Comparison of ENCODE assay signal across 16 cellular contexts in the genomic region with DNA sequence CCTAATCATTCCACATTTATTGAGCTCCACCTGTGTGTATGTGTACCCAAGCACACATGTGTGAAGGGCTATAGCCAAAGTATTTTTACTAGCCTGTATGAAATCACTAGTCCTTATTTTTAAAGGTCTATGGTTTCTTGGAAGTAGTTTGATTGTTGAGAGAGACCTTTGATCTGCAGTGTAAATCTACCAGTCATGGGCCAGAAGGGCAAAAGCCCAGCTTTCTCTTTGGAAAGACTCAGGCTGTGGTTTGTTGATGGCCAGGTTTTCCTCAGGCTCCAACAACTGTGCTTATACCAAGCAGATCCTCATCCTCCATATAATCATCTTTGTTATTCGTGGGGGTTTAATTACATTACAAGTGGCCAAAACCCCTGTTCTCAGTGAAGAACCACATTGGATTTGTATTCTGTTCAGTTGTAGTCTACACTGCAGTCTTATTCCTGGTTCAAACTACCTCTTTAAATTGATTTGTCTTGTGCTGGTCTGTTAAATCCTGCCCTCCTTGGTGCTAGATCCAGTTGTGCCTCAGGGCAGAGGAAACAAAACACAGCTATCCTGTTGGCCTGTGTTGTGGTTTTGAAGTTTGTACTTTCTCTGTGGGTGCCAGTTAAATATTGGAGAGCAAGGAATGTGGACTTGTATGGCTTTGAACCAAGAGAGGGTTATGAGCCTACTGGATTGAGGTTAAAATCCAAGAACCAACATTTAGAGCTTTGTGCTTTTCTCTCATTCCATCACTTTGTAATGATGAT. TPM values are rescaled to one million over a fixed set of nuclear protein-coding genes. Genes with fewer than 3 reads are reported as not detected.
DNase-seq lines count a peak whose midpoint lies in the region; ATAC-seq, FAIRE-seq and TF ChIP-seq lines count a peak whose summit lies in the region.
"Had no signal": no experiment of that assay in that cellular context is flagged by ENCODE, and none has a peak within 500 bp of the region (broad histone marks: within the 10 kb centered on the region; RNA-seq: fewer than 3 reads in every experiment).

No MANE protein-coding gene starts in this region.

- peak; percentile 87 for FAIRE-seq in H54 (lab: Jason Lieb, UNC)
- no peak for FAIRE-seq in small intestine (lab: Jason Lieb, UNC)

- ATAC-seq in left colon: peak; percentile 76
- ATAC-seq in body of pancreas: no peak
- ATAC-seq: HCT116, Right ventricle myocardium inferior had no signal

- peak overlapping the region in 1 of 2 donors; percentile 48 for H3K27ac ChIP-seq in small intestine (ENCODE audit: low read depth in 1 of 2, low read length in 1 of 2)
- H3K27ac ChIP-seq in body of pancreas: no peak overlapping the region
- H3K27ac ChIP-seq: BLaER1, SK-N-MC had no signal

- TF ChIP-seq POLR2A in H54 (IDR thresholded peaks at IDR 0.05; ENCODE audit: low read depth, low read length): no peak
- no peak for TF ChIP-seq POLR2A in body of pancreas (IDR thresholded peaks at IDR 0.05)

- H3K4me1 ChIP-seq in small intestine (ENCODE audit: control insufficient read depth in 2 of 2, insufficient read depth in 1 of 2, low read depth in 1 of 2, low read length in 1 of 2) (peaks cover 0 to 4% of the 10 kb centered on the region in 2 donors), body of pancreas (peaks cover 15% of the 10 kb centered on the region)
- H3K4me1 ChIP-seq: BLaER1 had no signal

- H3K27me3 ChIP-seq in small intestine (ENCODE audit: control insufficient read depth in 2 of 2, insufficient read depth in 2 of 2, low read length in 2 of 2): no peaks in the 10 kb centered on the region
- H3K27me3 ChIP-seq in body of pancreas: no peaks in the 10 kb centered on the region
- H3K27me3 ChIP-seq: BLaER1 had no signal

- intact Hi-C loops in left colon (cut with DNase I, micrococcal nuclease): no loop called here
- intact Hi-C loops in body of pancreas (cut with DNase I): no loop called here

- H3K9me3 ChIP-seq in small intestine (ENCODE audit: control insufficient read depth, low read depth) (no peaks in the 10 kb centered on the region), body of pancreas (no peaks in the 10 kb centered on the region)
- H3K9me3 ChIP-seq: BLaER1 had no signal

- peaks cover 4 to 23% of the 10 kb centered on the region in 2 donors for H3K36me3 ChIP-seq in small intestine (ENCODE audit: control insufficient read depth in 2 of 2, insufficient read depth in 2 of 2, low read length in 2 of 2)
- peaks cover 0 to 2% of the 10 kb centered on the region in 2 donors for H3K36me3 ChIP-seq in body of pancreas (replicated peaks in 1 of 2; ENCODE audit: insufficient read depth in 1 of 2, low read depth in 2 of 2)

- 25 to 85% (median 62%) methylated on average over 1 of the region's 1 CpG for WGBS in small intestine, 3 donors
- 80 to 94% methylated on average over 1 of the region's 1 CpG for WGBS in body of pancreas, 2 donors

- in situ Hi-C loops in astrocyte of the spinal cord (cut with HindIII; ENCODE audit: low sequenced_read_pairs): no loop called here

- DNase-seq in H54 (ENCODE audit: insufficient read length, low spot score) (no peak), astrocyte of the spinal cord (ENCODE audit: low read depth, low spot score) (peak; percentile 3), left colon (no peak), small intestine (peak; percentile 65), UCSD-AML1 (lab: John Stamatoyannopoulos, UW; ENCODE audit: unreplicated experiment) (no peak), GM19240 (ENCODE audit: insufficient read length, low spot score) (no peak), body of pancreas (no peak)
- DNase-seq: CD8-positive, alpha-beta memory T cell; NCI-H1092; NCI-H2107; NCI-H774 had no signal

- TF ChIP-seq CTCF in astrocyte of the spinal cord (IDR thresholded peaks at IDR 0.05; ENCODE audit: low read depth, low read length) (no peak), body of pancreas (IDR thresholded peaks at IDR 0.05) (no peak)

- H3K4me3 ChIP-seq in astrocyte of the spinal cord (ENCODE audit: low read depth, low read length) (no peak overlapping the region), small intestine (ENCODE audit: low read depth in 1 of 2, low read length in 2 of 2) (no peak overlapping the region), body of pancreas (no peak overlapping the region)
- H3K4me3 ChIP-seq: BLaER1, SK-N-MC had no signal

RNA-seq across cellular contexts. Expression of a gene that starts 13.3 kb away (rescaled TPM):
- total RNA-seq in left colon (10 to 100 TPM; 23.6 to 25.6 TPM), body of pancreas (10 to 100 TPM; 21.3 to 27.0 TPM)
- 10 to 100 TPM; 33.4 to 77.0 (median 69.1) TPM for polyA plus RNA-seq in small intestine

RNA-seq across cellular contexts. Expression of a gene that starts 13.4 kb away (rescaled TPM):
- total RNA-seq in left colon (10 to 100 TPM; 12.0 to 13.6 TPM), body of pancreas (10 to 100 TPM in 1 of 2 donors, 1 to 10 TPM in 1; 5.6 to 10.1 TPM)
- 10 to 100 TPM in 1 of 3 donors, 1 to 10 TPM in 2; 7.6 to 14.0 (median 8.5) TPM for polyA plus RNA-seq in small intestine

RNA-seq across cellular contexts. Expression of a gene that starts 40.8 kb away (rescaled TPM):
- 10 to 100 TPM; 34.5 to 55.8 TPM for total RNA-seq in left colon
- 10 to 100 TPM; 27.5 to 40.6 (median 30.8) TPM for polyA plus RNA-seq in small intestine
- total RNA-seq in body of pancreas: 1 to 10 TPM; 6.7 to 7.9 TPM

RNA-seq across cellular contexts. Expression of a gene that starts 41.0 kb away (rescaled TPM):
- total RNA-seq in left colon (10 to 100 TPM; 23.5 to 25.0 TPM), body of pancreas (10 to 100 TPM; 15.8 to 21.3 TPM)
- polyA plus RNA-seq in small intestine: 10 to 100 TPM in 1 of 3 donors, 1 to 10 TPM in 2; 6.5 to 11.9 (median 7.2) TPM

RNA-seq across cellular contexts. Expression of a gene that starts 41.1 kb away (rescaled TPM):
- 1 to 10 TPM in 1 of 2 donors, under 1 TPM in 1; 0.85 to 1.3 TPM for total RNA-seq in left colon
- 1 to 10 TPM in 1 of 3 donors, under 1 TPM in 1, not detected in 1; 0.54 to 1.7 TPM for polyA plus RNA-seq in small intestine
- not detected for total RNA-seq in body of pancreas
- total RNA-seq: CD8-positive, alpha-beta memory T cell; HT1080; Right ventricle myocardium inferior had no signal
- polyA plus RNA-seq: CD8-positive, alpha-beta memory T cell had no signal

Comparison
In these comparisons a context has a peak if more than half of its experiments do, and no peak if none do; other contexts are left out.
1. DNase-seq: peak in astrocyte of the spinal cord (single experiment) and small intestine (single experiment); none in H54 (single experiment), left colon (0 of 2), UCSD-AML1 (single experiment), GM19240 (single experiment) and body of pancreas (0 of 4).